Comparison of ENCODE assay signal across 8 cellular contexts in genomic region chr1:147542549-147542857, GRCh38. TPM values are rescaled to one million over a fixed set of nuclear protein-coding genes. Genes with fewer than 3 reads are reported as not detected.
A peak's percentile ranks its signal among the peaks of the same experiment; 100 is the strongest.
DNase-seq lines count a peak whose midpoint lies in the region; ATAC-seq, FAIRE-seq and TF ChIP-seq lines count a peak whose summit lies in the region.

No MANE protein-coding gene starts in this region.

- intact Hi-C loops in testis (cut with DNase I; ENCODE audit: low total_unique reads), result no loop called here

- H3K27me3 ChIP-seq in kidney epithelial cell (ENCODE audit: control insufficient read depth, insufficient read depth, low read length) (no peaks in the 10 kb centered on the region), testis (no peaks in the 10 kb centered on the region)

- no peak for ATAC-seq in GM21528 (IDR thresholded peaks at IDR 0.05; ENCODE audit: low FRiP score, unreplicated experiment)
- ATAC-seq in GM21390 (IDR thresholded peaks at IDR 0.05; ENCODE audit: unreplicated experiment), result no peak

- no peaks in the 10 kb centered on the region for H3K9me3 ChIP-seq in testis

- peak overlapping the region; percentile 68 for H3K4me3 ChIP-seq in kidney epithelial cell (ENCODE audit: low read depth, low read length)
- H3K4me3 ChIP-seq in testis, result peak overlapping the region; percentile 73 to 75

- H3K27ac ChIP-seq in angular gyrus (ENCODE audit: low read depth, low read length) (peak overlapping the region; percentile 89), testis (peak overlapping the region; percentile 90 to 96)

- peaks cover 17% of the 10 kb centered on the region for H3K4me1 ChIP-seq in testis

- peak overlapping the region; percentile 28 for H3K27ac Mint-ChIP-seq in T-helper 1 cell treated with Interleukin-12 subunit alpha and Interleukin-12 subunit beta and Interleukin-4 antibody, amounts not matched to agents 30 μg/mL and 1 μg/mL, for 36 hours

- DNase-seq in T-helper 1 cell (no peak), kidney epithelial cell (ENCODE audit: low read depth) (no peak), testis (no peak), frontal cortex (ENCODE audit: low spot score in 2 of 2) (no peak)

- no peak overlapping the region for H3K4me3 Mint-ChIP-seq in T-helper 1 cell treated with Interleukin-12 subunit alpha and Interleukin-12 subunit beta and Interleukin-4 antibody, amounts not matched to agents 30 μg/mL and 1 μg/mL, for 36 hours

- peaks cover 28% of the 10 kb centered on the region for H3K4me1 Mint-ChIP-seq in T-helper 1 cell treated with Interleukin-12 subunit alpha and Interleukin-12 subunit beta and Interleukin-4 antibody, amounts not matched to agents 30 μg/mL and 1 μg/mL, for 36 hours (ENCODE audit: low read depth)

- no peak for TF ChIP-seq POLR2A in testis (IDR thresholded peaks at IDR 0.05)

- TF ChIP-seq CTCF in kidney epithelial cell (IDR thresholded peaks at IDR 0.05; ENCODE audit: insufficient read depth, low read length, poor library complexity, severe bottlenecking) (no peak), testis (IDR thresholded peaks at IDR 0.05) (no peak)

- H3K9me3 Mint-ChIP-seq in T-helper 1 cell treated with Interleukin-12 subunit alpha and Interleukin-12 subunit beta and Interleukin-4 antibody, amounts not matched to agents 30 μg/mL and 1 μg/mL, for 36 hours, result peaks cover 8% of the 10 kb centered on the region

- H3K36me3 Mint-ChIP-seq in T-helper 1 cell treated with Interleukin-12 subunit alpha and Interleukin-12 subunit beta and Interleukin-4 antibody, amounts not matched to agents 30 μg/mL and 1 μg/mL, for 36 hours (ENCODE audit: low read depth), result peaks cover 11% of the 10 kb centered on the region

- WGBS in testis, 2 donors, result 12 to 16% methylated on average over 4 of the region's 4 CpGs

- FAIRE-seq in frontal cortex (lab: Jason Lieb, UNC), result no peak

- H3K36me3 ChIP-seq in kidney epithelial cell (ENCODE audit: control insufficient read depth, insufficient read depth, low read length) (no peaks in the 10 kb centered on the region), testis (ENCODE audit: low read depth, missing control alignments) (no peaks in the 10 kb centered on the region)

- peaks cover 3% of the 10 kb centered on the region for H3K27me3 Mint-ChIP-seq in T-helper 1 cell treated with Interleukin-12 subunit alpha and Interleukin-12 subunit beta and Interleukin-4 antibody, amounts not matched to agents 30 μg/mL and 1 μg/mL, for 36 hours (ENCODE audit: low read depth)

RNA-seq across cellular contexts. Expression of gene BCL9, which starts 1.2 kb away (rescaled TPM):
- 17.7 and 17.8 TPM in 2 replicates for total RNA-seq in kidney epithelial cell
- total RNA-seq in testis, result 10 to 100 TPM; 34.5 to 38.3 TPM
- 23.8 TPM for polyA plus RNA-seq in testis (ENCODE audit: insufficient read depth, low read depth, low replicate concordance)
- total RNA-seq in frontal cortex, result 10.6 TPM
